In the genomic region with DNA sequence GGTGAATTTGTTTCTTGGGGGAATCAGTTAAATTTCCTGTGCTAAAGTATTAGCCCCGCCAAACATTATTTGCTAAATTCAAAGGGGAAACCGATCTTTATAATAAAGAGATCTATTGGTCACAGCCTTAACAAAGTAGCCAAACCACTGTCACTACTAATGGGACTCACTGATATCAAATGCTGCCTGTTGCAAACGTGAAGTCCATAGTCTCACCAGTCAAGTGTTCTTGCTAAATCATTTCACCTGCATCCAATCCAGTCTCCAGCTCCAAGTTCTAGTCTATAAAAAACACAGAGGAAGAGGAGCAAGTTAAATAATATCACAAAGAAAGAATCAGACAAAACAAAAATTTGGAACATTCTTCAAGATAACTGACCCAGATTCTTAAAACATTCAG, we compare ENCODE assay signal across 18 cellular contexts.
"Had no signal": no experiment of that assay in that cellular context is flagged by ENCODE, and none has a peak within 500 bp of the region (broad histone marks: within the 10 kb centered on the region; RNA-seq: fewer than 3 reads in every experiment).

No MANE protein-coding gene starts in this region.

- H3K4me1 Mint-ChIP-seq: naive B cell had no signal

- H3K27ac Mint-ChIP-seq: dendritic cell treated with granulocyte-macrophage colony-stimulating factor and Interleukin-4, amounts not matched to agents 40 ng/mL and 50 ng/mL, for 4 days; mesothelial cell of epicardium; naive B cell had no signal

- H3K9me3 Mint-ChIP-seq: dendritic cell treated with granulocyte-macrophage colony-stimulating factor and Interleukin-4, amounts not matched to agents 40 ng/mL and 50 ng/mL, for 4 days; mesothelial cell of epicardium; naive B cell had no signal

- H3K36me3 Mint-ChIP-seq: mesothelial cell of epicardium, naive B cell had no signal

- H3K27ac ChIP-seq: colonic mucosa, esophagus muscularis mucosa, foreskin keratinocyte, heart right ventricle, left ventricle myocardium inferior, lower lobe of right lung had no signal

- H3K4me3 Mint-ChIP-seq: dendritic cell treated with granulocyte-macrophage colony-stimulating factor and Interleukin-4, amounts not matched to agents 40 ng/mL and 50 ng/mL, for 4 days; mesothelial cell of epicardium; naive B cell had no signal

- H3K27me3 ChIP-seq: colonic mucosa, esophagus muscularis mucosa, heart right ventricle had no signal

- H3K36me3 ChIP-seq: colonic mucosa, esophagus muscularis mucosa, left ventricle myocardium inferior, lower lobe of right lung had no signal

- H3K9me3 ChIP-seq: colonic mucosa, esophagus muscularis mucosa, heart right ventricle, left ventricle myocardium inferior, lower lobe of right lung, mucosa of descending colon had no signal

- H3K4me3 ChIP-seq: colonic mucosa, esophagus muscularis mucosa, heart right ventricle, left ventricle myocardium inferior, lower lobe of right lung, mucosa of descending colon had no signal

- H3K4me1 ChIP-seq: colonic mucosa, foreskin keratinocyte, lower lobe of right lung had no signal

- DNase-seq: colonic mucosa; cortex of kidney; effector memory CD4-positive, alpha-beta T cell; foreskin keratinocyte; glutamatergic neuron; head of caudate nucleus; heart right ventricle; hippocampal formation; left colon; left ventricle myocardium inferior; lower lobe of right lung; mesenchymal stem cell; mucosa of descending colon; naive B cell had no signal

- H3K27me3 Mint-ChIP-seq: dendritic cell treated with granulocyte-macrophage colony-stimulating factor and Interleukin-4, amounts not matched to agents 40 ng/mL and 50 ng/mL, for 4 days had no signal

- ATAC-seq: foreskin keratinocyte, heart right ventricle, left colon, left lobe of liver, lower lobe of right lung, mucosa of descending colon had no signal
